Comparison of ENCODE assay signal across 32 cellular contexts in the genomic region with DNA sequence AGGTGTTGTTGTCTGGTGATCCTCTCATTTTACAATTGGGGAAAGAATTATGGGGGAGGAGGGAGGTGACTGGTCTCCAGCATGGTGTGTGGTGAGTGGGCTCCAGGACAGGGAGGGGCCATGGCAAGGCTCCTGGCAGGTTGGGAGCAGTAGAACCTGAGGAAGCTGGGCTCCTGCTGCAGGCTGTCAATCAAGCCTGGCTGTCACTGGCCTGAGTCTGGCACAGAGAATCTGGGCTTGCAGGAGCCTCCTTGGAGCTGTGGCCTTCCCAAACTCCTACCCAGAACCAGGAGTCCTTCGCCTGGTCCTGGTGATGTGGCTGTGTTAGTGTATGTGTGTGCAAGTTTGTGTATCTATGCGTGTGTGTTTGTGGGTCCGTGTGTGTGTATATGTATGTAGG.
"Had no signal": no experiment of that assay in that cellular context is flagged by ENCODE, and none has a peak within 500 bp of the region (broad histone marks: within the 10 kb centered on the region; RNA-seq: fewer than 3 reads in every experiment).

No MANE protein-coding gene starts in this region.

- H3K27ac ChIP-seq: adrenal gland, ascending aorta, body of pancreas, brain microvascular endothelial cell, breast epithelium, cardiac muscle cell had no signal

- DNase-seq: activated effector memory CD4-positive, alpha-beta T cell treated with anti-CD3 and anti-CD28 coated beads, Interleukin-2, amount 50 U/mL, for 16 hours; activated effector memory CD4-positive, alpha-beta T cell treated with Interleukin-2 at 50 U/mL for 16 hours; activated gamma-delta T cell; activated gamma-delta T cell treated with Interleukin-2 at 50 U/mL for 16 hours; activated naive CD4-positive, alpha-beta T cell; activated naive CD4-positive, alpha-beta T cell treated with anti-CD3 and anti-CD28 coated beads for 36 hours; activated naive CD4-positive, alpha-beta T cell treated with anti-CD3 and anti-CD28 coated beads, Interleukin-2, amount 10 ng/mL, durations not matched to agents 7 days and 5 days; activated naive CD4-positive, alpha-beta T cell treated with anti-CD3 and anti-CD28 coated beads, Interleukin-2, amount 50 U/mL, for 16 hours; activated naive CD4-positive, alpha-beta T cell treated with Interleukin-2 at 50 U/mL for 16 hours; activated naive CD8-positive, alpha-beta T cell treated with anti-CD3 and anti-CD28 coated beads for 36 hours; activated naive CD8-positive, alpha-beta T cell treated with anti-CD3 and anti-CD28 coated beads, Interleukin-2, amount 10 ng/mL, durations not matched to agents 7 days and 5 days; activated naive CD8-positive, alpha-beta T cell treated with anti-CD3 and anti-CD28 coated beads, Interleukin-2, amount 50 U/mL, for 24 hours; activated T-cell treated with anti-CD3 and anti-CD28 coated beads, Interleukin-2, amount 50 U/mL, for 24 hours; activated T-cell treated with anti-CD3 and anti-CD28 coated beads, Interleukin-2, amount 50 U/mL, for 4 hours; activated T-cell treated with anti-CD3 and anti-CD28 coated beads, Interleukin-2, amount 50 U/mL, for 48 hours; activated T-cell treated with anti-CD3 and anti-CD28 coated beads, Interleukin-2, amount 50 U/mL, for 72 hours; adrenal gland; amniotic stem cell; amygdala; anterior cingulate cortex; aorta; body of pancreas; brain microvascular endothelial cell; caudate nucleus; central memory CD4-positive, alpha-beta T cell; cerebellar nuclear complex had no signal

- H3K27me3 ChIP-seq: adrenal gland, ascending aorta, body of pancreas, brain microvascular endothelial cell, cardiac muscle cell had no signal

- FAIRE-seq: astrocyte had no signal

- H3K4me3 ChIP-seq: adrenal gland, ascending aorta, body of pancreas, breast epithelium, cardiac muscle cell had no signal

- H3K4me1 ChIP-seq: adrenal gland, ascending aorta, body of pancreas, breast epithelium had no signal

- H3K9me3 ChIP-seq: adrenal gland, ascending aorta, body of pancreas, breast epithelium had no signal

- H3K36me3 ChIP-seq: adrenal gland, ascending aorta, brain microvascular endothelial cell, breast epithelium, cardiac muscle cell had no signal

- ATAC-seq: activated naive CD4-positive, alpha-beta T cell treated with anti-CD3 and anti-CD28 coated beads, Interleukin-2, amount 50 U/mL, for 72 hours; activated naive CD8-positive, alpha-beta T cell treated with anti-CD3 and anti-CD28 coated beads, Interleukin-2, amount 50 U/mL, for 24 hours; activated T-cell treated with anti-CD3 and anti-CD28 coated beads, Interleukin-2, amount 50 U/mL, for 4 hours; activated T-cell treated with anti-CD3 and anti-CD28 coated beads, Interleukin-2, amount 50 U/mL, for 72 hours; activated T-helper 17 cell treated with anti-CD3 and anti-CD28 coated beads, Interleukin-2, amount 50 U/mL, for 72 hours; body of pancreas had no signal
